ENCODE assay signal across 8 cellular contexts in the genomic region with DNA sequence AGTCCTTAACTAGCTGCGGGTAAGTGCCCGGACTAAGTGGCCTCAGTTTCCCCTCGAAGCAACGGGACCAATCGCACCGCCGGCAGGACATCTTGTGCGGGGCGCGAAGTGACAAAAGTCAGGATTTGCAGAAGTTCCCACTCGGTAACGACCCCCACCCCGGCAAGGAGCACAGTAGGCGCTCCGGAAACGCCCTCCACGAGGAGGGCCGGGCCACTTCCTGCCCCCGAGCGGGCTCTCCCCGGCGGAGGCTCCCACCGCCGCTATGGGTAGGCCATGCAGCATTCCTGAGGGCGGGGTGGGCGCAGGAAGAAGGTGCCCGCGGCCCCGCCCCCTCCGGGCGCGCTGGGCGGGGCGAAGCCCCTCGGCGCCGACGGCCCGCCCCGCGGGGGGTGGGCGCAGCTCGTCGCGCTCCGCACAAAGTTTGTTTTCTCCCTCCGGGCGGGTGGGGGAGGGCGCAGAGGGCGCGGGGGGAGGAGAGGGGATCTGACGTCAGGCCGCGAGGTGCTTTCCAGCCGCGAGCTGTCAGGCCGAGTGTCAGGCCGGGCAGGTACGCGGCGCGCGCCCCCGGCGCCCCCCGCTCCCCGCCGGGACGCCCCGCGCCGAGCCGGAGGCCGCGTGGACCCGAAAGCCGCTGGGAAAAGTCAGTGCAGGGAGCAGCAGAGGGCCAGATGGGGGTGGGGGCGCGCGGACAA. TPM values are rescaled to one million over a fixed set of nuclear protein-coding genes. Genes with fewer than 3 reads are reported as not detected.
DNase-seq lines count a peak whose midpoint lies in the region; ATAC-seq and TF ChIP-seq lines count a peak whose summit lies in the region.

A gene (plus strand): TSS at position 495 of the 695 bp plus-strand sequence. CDS start 5,178 bp downstream, outside the sequence.

- H3K27me3 ChIP-seq in adrenal gland (no peaks in the 10 kb centered on the region), heart right ventricle (no peaks in the 10 kb centered on the region), vagina (no peaks in the 10 kb centered on the region)

- TF ChIP-seq CTCF in adrenal gland (IDR thresholded peaks at IDR 0.05) (no peak), heart right ventricle (IDR thresholded peaks at IDR 0.05) (no peak), vagina (IDR thresholded peaks at IDR 0.05) (no peak)

- H3K27ac ChIP-seq in adrenal gland (peak within 1 kb of the TSS; percentile 17 to 93 (median 87)), heart right ventricle (peak within 1 kb of the TSS; percentile 11 to 91 (median 88)), vagina (peak within 1 kb of the TSS; percentile 98)

- peak within 1 kb of the TSS; percentile 100 for H3K4me3 Mint-ChIP-seq in T-helper 1 cell treated with Interleukin-12 subunit alpha and Interleukin-12 subunit beta and Interleukin-4 antibody, amounts not matched to agents 30 μg/mL and 1 μg/mL, for 36 hours

- intact Hi-C loops in adrenal gland (cut with DNase I) (no loop called here), heart right ventricle (cut with DNase I) (loop anchor here in 2 of 10 donors (5.0 to 10.0 kb wide), 2 partner anchors 34 to 182 kb away; a partner anchor contains a TSS), vagina (cut with DNase I) (loop anchor here (2.0 to 10.0 kb wide), 2 partner anchors 22 to 292 kb away; a partner anchor contains a TSS)

- H3K9me3 ChIP-seq in ES-I3 (ENCODE audit: control insufficient read depth, insufficient read depth, low read length) (no peaks in the 10 kb centered on the region), adrenal gland (replicated peaks in 1 of 3) (no peaks in the 10 kb centered on the region), heart right ventricle (no peaks in the 10 kb centered on the region), vagina (no peaks in the 10 kb centered on the region)

- ATAC-seq in GM21786 (IDR thresholded peaks at IDR 0.05; ENCODE audit: unreplicated experiment) (peak; percentile 64), heart right ventricle (peak; percentile 86 to 90 (median 88))

- peaks cover 33% of the 10 kb centered on the region for H3K4me1 Mint-ChIP-seq in T-helper 1 cell treated with Interleukin-12 subunit alpha and Interleukin-12 subunit beta and Interleukin-4 antibody, amounts not matched to agents 30 μg/mL and 1 μg/mL, for 36 hours (ENCODE audit: low read depth)

- peak; percentile 29 to 42 for TF ChIP-seq POLR2A in adrenal gland (IDR thresholded peaks at IDR 0.05)
- TF ChIP-seq POLR2A in vagina (IDR thresholded peaks at IDR 0.05), result peak in 1 of 2 donors; percentile 63

- H3K4me1 ChIP-seq in ES-I3 (ENCODE audit: insufficient read depth, low read length), result peaks cover 20% of the 10 kb centered on the region; the same call in 1 of the 2 replicates
- H3K4me1 ChIP-seq in adrenal gland (replicated peaks in 1 of 2), result peaks cover 13 to 31% of the 10 kb centered on the region in 2 donors
- peaks cover 8 to 40% (median 24%) of the 10 kb centered on the region in 9 donors for H3K4me1 ChIP-seq in heart right ventricle
- peaks cover 29% of the 10 kb centered on the region for H3K4me1 ChIP-seq in vagina

- H3K36me3 ChIP-seq in ES-I3 (ENCODE audit: insufficient read depth, low read length) (no peaks in the 10 kb centered on the region), adrenal gland (replicated peaks in 1 of 2) (no peaks in the 10 kb centered on the region), heart right ventricle (no peaks in the 10 kb centered on the region), vagina (no peaks in the 10 kb centered on the region)

- H3K27ac Mint-ChIP-seq in T-helper 1 cell treated with Interleukin-12 subunit alpha and Interleukin-12 subunit beta and Interleukin-4 antibody, amounts not matched to agents 30 μg/mL and 1 μg/mL, for 36 hours, result peak within 1 kb of the TSS; percentile 98

- no peaks in the 10 kb centered on the region for H3K9me3 Mint-ChIP-seq in T-helper 1 cell treated with Interleukin-12 subunit alpha and Interleukin-12 subunit beta and Interleukin-4 antibody, amounts not matched to agents 30 μg/mL and 1 μg/mL, for 36 hours

- 0 to 4% (median 2%) methylated on average over 4 to 79 of the region's 80 CpGs for WGBS in adrenal gland, 4 donors
- WGBS in heart right ventricle, 2 donors, result 2% methylated on average over 72 to 78 of the region's 80 CpGs

- peak within 1 kb of the TSS; percentile 88 for H3K9ac ChIP-seq in ES-I3 (ENCODE audit: low read depth, low read length)

- H3K4me3 ChIP-seq in adrenal gland (peak within 1 kb of the TSS; percentile 45 to 79 (median 67)), heart right ventricle (peak within 1 kb of the TSS; percentile 66 to 89 (median 84)), vagina (peak within 1 kb of the TSS; percentile 61 to 83)

- peaks cover 16% of the 10 kb centered on the region for H3K36me3 Mint-ChIP-seq in T-helper 1 cell treated with Interleukin-12 subunit alpha and Interleukin-12 subunit beta and Interleukin-4 antibody, amounts not matched to agents 30 μg/mL and 1 μg/mL, for 36 hours (ENCODE audit: low read depth)

- H3K27me3 Mint-ChIP-seq in T-helper 1 cell treated with Interleukin-12 subunit alpha and Interleukin-12 subunit beta and Interleukin-4 antibody, amounts not matched to agents 30 μg/mL and 1 μg/mL, for 36 hours (ENCODE audit: low read depth), result no peaks in the 10 kb centered on the region

- DNase-seq in LHCN-M2 (ENCODE audit: low read depth) (peak; percentile 67), adrenal gland (peak; percentile 72 to 86 (median 82)), heart right ventricle (peak; percentile 84 to 85), putamen (ENCODE audit: low spot score) (peak; percentile 33), vagina (ENCODE audit: extremely low spot score in 2 of 2) (no peak)

RNA-seq across cellular contexts. Expression of the gene that starts here (rescaled TPM):
- total RNA-seq in LHCN-M2 (2014; rRNA removed) (5.3 and 10.2 TPM in 2 replicates), adrenal gland (10 to 100 TPM in 7 of 8 donors, 1 to 10 TPM in 1; 3.7 to 17.9 (median 11.7) TPM), heart right ventricle (10 to 100 TPM in 1 of 10 donors, 1 to 10 TPM in 9; 5.2 to 13.8 (median 7.2) TPM), vagina (9.3 TPM)
- polyA plus RNA-seq in LHCN-M2 (2012), result 5.1 TPM
- polyA plus RNA-seq in adrenal gland (1 to 10 TPM; 3.4 to 5.8 (median 4.4) TPM), heart right ventricle (1 to 10 TPM; 2.9 to 4.5 TPM)

Comparison
In these comparisons a context has a peak if more than half of its experiments do, and no peak if none do; other contexts are left out.
1. DNase-seq: peak in LHCN-M2 (single experiment), adrenal gland (7 of 7), heart right ventricle (2 of 2) and putamen (single experiment); none in vagina (0 of 2).
2. Peak in every context shown above with its lines, with median percentiles within 50 percentile points of each other: H3K27ac ChIP-seq and H3K4me3 ChIP-seq.